Comparison of ENCODE assay signal across 1 cellular context in the genomic region with DNA sequence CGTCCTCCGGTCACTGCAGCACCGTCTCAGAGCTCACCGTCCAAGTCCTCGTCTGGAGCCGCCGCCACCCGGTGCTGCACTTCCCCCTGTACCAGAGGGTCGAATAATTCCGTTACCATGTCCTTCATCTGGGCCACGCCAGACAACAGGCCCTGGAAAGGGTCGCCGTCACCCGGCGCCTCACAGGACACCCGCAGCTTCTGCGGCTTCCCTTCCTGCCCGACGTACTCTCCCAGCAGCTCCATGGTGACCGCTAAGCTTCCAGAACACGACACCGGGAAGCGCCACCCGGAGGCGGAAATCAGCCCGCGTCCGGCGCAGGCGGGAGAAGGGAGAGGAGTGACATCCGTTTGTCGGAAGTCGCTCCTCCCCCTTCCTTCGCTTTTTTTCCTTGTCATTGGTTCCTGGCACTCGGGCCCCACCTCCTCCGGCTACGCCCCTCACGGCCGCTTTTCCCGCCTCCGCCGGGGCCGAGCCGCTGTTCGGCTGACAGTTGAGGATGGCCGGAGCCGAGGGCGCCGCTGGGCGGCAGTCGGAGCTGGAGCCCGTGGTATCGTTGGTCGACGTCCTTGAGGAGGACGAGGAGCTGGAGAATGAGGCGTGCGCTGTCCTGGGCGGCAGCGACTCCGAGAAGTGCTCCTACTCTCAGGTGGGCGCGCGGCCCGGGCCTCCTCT.
A peak's percentile ranks its signal among the peaks of the same experiment; 100 is the strongest.
TF ChIP-seq lines count a peak whose summit lies in the region.

A gene with protein sequence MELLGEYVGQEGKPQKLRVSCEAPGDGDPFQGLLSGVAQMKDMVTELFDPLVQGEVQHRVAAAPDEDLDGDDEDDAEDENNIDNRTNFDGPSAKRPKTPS (minus strand): TSS at position 273 of the 675 bp plus-strand sequence. CDS start 28 bp downstream, at position 245.
A gene with protein sequence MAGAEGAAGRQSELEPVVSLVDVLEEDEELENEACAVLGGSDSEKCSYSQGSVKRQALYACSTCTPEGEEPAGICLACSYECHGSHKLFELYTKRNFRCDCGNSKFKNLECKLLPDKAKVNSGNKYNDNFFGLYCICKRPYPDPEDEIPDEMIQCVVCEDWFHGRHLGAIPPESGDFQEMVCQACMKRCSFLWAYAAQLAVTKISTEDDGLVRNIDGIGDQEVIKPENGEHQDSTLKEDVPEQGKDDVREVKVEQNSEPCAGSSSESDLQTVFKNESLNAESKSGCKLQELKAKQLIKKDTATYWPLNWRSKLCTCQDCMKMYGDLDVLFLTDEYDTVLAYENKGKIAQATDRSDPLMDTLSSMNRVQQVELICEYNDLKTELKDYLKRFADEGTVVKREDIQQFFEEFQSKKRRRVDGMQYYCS (plus strand): TSS at position 464 of the 675 bp plus-strand sequence. CDS start 36 bp downstream, at position 500.

TF ChIP-seq in HepG2, 621 proteins besides CTCF, POLR2A, EP300 and RAD21 (continued from another document and continues in another):
- TF ChIP-seq, protein P1, sequence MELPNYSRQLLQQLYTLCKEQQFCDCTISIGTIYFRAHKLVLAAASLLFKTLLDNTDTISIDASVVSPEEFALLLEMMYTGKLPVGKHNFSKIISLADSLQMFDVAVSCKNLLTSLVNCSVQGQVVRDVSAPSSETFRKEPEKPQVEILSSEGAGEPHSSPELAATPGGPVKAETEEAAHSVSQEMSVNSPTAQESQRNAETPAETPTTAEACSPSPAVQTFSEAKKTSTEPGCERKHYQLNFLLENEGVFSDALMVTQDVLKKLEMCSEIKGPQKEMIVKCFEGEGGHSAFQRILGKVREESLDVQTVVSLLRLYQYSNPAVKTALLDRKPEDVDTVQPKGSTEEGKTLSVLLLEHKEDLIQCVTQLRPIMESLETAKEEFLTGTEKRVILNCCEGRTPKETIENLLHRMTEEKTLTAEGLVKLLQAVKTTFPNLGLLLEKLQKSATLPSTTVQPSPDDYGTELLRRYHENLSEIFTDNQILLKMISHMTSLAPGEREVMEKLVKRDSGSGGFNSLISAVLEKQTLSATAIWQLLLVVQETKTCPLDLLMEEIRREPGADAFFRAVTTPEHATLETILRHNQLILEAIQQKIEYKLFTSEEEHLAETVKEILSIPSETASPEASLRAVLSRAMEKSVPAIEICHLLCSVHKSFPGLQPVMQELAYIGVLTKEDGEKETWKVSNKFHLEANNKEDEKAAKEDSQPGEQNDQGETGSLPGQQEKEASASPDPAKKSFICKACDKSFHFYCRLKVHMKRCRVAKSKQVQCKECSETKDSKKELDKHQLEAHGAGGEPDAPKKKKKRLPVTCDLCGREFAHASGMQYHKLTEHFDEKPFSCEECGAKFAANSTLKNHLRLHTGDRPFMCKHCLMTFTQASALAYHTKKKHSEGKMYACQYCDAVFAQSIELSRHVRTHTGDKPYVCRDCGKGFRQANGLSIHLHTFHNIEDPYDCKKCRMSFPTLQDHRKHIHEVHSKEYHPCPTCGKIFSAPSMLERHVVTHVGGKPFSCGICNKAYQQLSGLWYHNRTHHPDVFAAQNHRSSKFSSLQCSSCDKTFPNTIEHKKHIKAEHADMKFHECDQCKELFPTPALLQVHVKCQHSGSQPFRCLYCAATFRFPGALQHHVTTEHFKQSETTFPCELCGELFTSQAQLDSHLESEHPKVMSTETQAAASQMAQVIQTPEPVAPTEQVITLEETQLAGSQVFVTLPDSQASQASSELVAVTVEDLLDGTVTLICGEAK (IDR thresholded peaks at IDR 0.05), result peak; percentile 43; the same call in 1 of the 2 replicates
- TF ChIP-seq, protein P1 (CRISPR knock-in tag; IDR thresholded peaks at IDR 0.05), result peak; percentile 67; the same call in 1 of the 2 replicates
- TF ChIP-seq PTBP1 (IDR thresholded peaks at IDR 0.05; ENCODE audit: low read depth, low read length, poor library complexity, severe bottlenecking), result peak; percentile 35
- peak; percentile 70; the same call in 1 of the 2 replicates for TF ChIP-seq ZNF350 (CRISPR knock-in tag; IDR thresholded peaks at IDR 0.05; ENCODE audit: borderline replicate concordance, low read depth)
- TF ChIP-seq MED13 (CRISPR knock-in tag; IDR thresholded peaks at IDR 0.05), result no peak
- no peak for TF ChIP-seq ATAD3A (CRISPR knock-in tag; IDR thresholded peaks at IDR 0.05)
- TF ChIP-seq NRL (CRISPR knock-in tag; IDR thresholded peaks at IDR 0.05; ENCODE audit: borderline replicate concordance), result no peak; the same call in none of the 2 replicates
- TF ChIP-seq, protein P2, sequence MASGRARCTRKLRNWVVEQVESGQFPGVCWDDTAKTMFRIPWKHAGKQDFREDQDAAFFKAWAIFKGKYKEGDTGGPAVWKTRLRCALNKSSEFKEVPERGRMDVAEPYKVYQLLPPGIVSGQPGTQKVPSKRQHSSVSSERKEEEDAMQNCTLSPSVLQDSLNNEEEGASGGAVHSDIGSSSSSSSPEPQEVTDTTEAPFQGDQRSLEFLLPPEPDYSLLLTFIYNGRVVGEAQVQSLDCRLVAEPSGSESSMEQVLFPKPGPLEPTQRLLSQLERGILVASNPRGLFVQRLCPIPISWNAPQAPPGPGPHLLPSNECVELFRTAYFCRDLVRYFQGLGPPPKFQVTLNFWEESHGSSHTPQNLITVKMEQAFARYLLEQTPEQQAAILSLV (CRISPR knock-in tag; IDR thresholded peaks at IDR 0.05; ENCODE audit: borderline replicate concordance), result no peak; the same call in 1 of the 2 replicates
- peak; percentile 95; the same call in 1 of the 2 replicates for TF ChIP-seq KLF15 (CRISPR knock-in tag; IDR thresholded peaks at IDR 0.05; ENCODE audit: borderline replicate concordance)
- no peak for TF ChIP-seq TRIM24 (CRISPR knock-in tag; IDR thresholded peaks at IDR 0.05)
- TF ChIP-seq, protein P3, sequence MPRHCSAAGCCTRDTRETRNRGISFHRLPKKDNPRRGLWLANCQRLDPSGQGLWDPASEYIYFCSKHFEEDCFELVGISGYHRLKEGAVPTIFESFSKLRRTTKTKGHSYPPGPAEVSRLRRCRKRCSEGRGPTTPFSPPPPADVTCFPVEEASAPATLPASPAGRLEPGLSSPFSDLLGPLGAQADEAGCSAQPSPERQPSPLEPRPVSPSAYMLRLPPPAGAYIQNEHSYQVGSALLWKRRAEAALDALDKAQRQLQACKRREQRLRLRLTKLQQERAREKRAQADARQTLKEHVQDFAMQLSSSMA (CRISPR knock-in tag; IDR thresholded peaks at IDR 0.05), result no peak; the same call in 1 of the 2 replicates
- TF ChIP-seq, protein P4, sequence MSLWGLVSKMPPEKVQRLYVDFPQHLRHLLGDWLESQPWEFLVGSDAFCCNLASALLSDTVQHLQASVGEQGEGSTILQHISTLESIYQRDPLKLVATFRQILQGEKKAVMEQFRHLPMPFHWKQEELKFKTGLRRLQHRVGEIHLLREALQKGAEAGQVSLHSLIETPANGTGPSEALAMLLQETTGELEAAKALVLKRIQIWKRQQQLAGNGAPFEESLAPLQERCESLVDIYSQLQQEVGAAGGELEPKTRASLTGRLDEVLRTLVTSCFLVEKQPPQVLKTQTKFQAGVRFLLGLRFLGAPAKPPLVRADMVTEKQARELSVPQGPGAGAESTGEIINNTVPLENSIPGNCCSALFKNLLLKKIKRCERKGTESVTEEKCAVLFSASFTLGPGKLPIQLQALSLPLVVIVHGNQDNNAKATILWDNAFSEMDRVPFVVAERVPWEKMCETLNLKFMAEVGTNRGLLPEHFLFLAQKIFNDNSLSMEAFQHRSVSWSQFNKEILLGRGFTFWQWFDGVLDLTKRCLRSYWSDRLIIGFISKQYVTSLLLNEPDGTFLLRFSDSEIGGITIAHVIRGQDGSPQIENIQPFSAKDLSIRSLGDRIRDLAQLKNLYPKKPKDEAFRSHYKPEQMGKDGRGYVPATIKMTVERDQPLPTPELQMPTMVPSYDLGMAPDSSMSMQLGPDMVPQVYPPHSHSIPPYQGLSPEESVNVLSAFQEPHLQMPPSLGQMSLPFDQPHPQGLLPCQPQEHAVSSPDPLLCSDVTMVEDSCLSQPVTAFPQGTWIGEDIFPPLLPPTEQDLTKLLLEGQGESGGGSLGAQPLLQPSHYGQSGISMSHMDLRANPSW (CRISPR knock-in tag; IDR thresholded peaks at IDR 0.05; ENCODE audit: borderline replicate concordance), result no peak; the same call in 1 of the 2 replicates
- no peak for TF ChIP-seq NR3C1 (CRISPR knock-in tag; IDR thresholded peaks at IDR 0.05)
- TF ChIP-seq, protein P5, sequence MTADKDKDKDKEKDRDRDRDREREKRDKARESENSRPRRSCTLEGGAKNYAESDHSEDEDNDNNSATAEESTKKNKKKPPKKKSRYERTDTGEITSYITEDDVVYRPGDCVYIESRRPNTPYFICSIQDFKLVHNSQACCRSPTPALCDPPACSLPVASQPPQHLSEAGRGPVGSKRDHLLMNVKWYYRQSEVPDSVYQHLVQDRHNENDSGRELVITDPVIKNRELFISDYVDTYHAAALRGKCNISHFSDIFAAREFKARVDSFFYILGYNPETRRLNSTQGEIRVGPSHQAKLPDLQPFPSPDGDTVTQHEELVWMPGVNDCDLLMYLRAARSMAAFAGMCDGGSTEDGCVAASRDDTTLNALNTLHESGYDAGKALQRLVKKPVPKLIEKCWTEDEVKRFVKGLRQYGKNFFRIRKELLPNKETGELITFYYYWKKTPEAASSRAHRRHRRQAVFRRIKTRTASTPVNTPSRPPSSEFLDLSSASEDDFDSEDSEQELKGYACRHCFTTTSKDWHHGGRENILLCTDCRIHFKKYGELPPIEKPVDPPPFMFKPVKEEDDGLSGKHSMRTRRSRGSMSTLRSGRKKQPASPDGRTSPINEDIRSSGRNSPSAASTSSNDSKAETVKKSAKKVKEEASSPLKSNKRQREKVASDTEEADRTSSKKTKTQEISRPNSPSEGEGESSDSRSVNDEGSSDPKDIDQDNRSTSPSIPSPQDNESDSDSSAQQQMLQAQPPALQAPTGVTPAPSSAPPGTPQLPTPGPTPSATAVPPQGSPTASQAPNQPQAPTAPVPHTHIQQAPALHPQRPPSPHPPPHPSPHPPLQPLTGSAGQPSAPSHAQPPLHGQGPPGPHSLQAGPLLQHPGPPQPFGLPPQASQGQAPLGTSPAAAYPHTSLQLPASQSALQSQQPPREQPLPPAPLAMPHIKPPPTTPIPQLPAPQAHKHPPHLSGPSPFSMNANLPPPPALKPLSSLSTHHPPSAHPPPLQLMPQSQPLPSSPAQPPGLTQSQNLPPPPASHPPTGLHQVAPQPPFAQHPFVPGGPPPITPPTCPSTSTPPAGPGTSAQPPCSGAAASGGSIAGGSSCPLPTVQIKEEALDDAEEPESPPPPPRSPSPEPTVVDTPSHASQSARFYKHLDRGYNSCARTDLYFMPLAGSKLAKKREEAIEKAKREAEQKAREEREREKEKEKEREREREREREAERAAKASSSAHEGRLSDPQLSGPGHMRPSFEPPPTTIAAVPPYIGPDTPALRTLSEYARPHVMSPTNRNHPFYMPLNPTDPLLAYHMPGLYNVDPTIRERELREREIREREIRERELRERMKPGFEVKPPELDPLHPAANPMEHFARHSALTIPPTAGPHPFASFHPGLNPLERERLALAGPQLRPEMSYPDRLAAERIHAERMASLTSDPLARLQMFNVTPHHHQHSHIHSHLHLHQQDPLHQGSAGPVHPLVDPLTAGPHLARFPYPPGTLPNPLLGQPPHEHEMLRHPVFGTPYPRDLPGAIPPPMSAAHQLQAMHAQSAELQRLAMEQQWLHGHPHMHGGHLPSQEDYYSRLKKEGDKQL (CRISPR knock-in tag; IDR thresholded peaks at IDR 0.05; ENCODE audit: low read depth), result no peak
- TF ChIP-seq HDAC2 (CRISPR knock-in tag; IDR thresholded peaks at IDR 0.05), result peak; percentile 70
- TF ChIP-seq ZNF577 (CRISPR knock-in tag; IDR thresholded peaks at IDR 0.05; ENCODE audit: borderline replicate concordance, low read depth), result no peak
- peak; percentile 82; the same call in 1 of the 2 replicates for TF ChIP-seq ZNF619 (CRISPR knock-in tag; IDR thresholded peaks at IDR 0.05)
- peak; percentile 84 for TF ChIP-seq ZNF772 (CRISPR knock-in tag; IDR thresholded peaks at IDR 0.05)
- TF ChIP-seq TOPORS (CRISPR knock-in tag; IDR thresholded peaks at IDR 0.05), result peak; percentile 64; the same call in 1 of the 2 replicates
- TF ChIP-seq, protein P6, sequence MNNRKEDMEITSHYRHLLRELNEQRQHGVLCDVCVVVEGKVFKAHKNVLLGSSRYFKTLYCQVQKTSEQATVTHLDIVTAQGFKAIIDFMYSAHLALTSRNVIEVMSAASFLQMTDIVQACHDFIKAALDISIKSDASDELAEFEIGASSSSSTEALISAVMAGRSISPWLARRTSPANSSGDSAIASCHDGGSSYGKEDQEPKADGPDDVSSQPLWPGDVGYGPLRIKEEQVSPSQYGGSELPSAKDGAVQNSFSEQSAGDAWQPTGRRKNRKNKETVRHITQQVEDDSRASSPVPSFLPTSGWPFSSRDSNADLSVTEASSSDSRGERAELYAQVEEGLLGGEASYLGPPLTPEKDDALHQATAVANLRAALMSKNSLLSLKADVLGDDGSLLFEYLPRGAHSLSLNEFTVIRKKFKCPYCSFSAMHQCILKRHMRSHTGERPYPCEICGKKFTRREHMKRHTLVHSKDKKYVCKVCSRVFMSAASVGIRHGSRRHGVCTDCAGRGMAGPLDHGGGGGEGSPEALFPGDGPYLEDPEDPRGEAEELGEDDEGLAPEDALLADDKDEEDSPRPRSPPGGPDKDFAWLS (CRISPR knock-in tag; IDR thresholded peaks at IDR 0.05; ENCODE audit: borderline replicate concordance), result 0 out of 2 replicates have a peak, but pooled peaks have one; percentile 53
- TF ChIP-seq GTF3A (CRISPR knock-in tag; conservative IDR thresholded peaks at IDR 0.05), result no peak
- no peak for TF ChIP-seq ZNF549 (CRISPR knock-in tag; IDR thresholded peaks at IDR 0.05)
- no peak for TF ChIP-seq ZNF367 (CRISPR knock-in tag; IDR thresholded peaks at IDR 0.05; ENCODE audit: borderline replicate concordance)
- TF ChIP-seq POGZ (CRISPR knock-in tag; IDR thresholded peaks at IDR 0.05), result peak; percentile 81; the same call in 1 of the 2 replicates
- TF ChIP-seq BHLHE40 (IDR thresholded peaks at IDR 0.05; ENCODE audit: low read length), result no peak
- TF ChIP-seq ZNF382 (CRISPR knock-in tag; IDR thresholded peaks at IDR 0.05; ENCODE audit: borderline replicate concordance), result no peak
- peak; percentile 90 for TF ChIP-seq ZMAT3 (CRISPR knock-in tag; conservative IDR thresholded peaks at IDR 0.05)
- peak; percentile 13 for TF ChIP-seq PHF21A (CRISPR knock-in tag; IDR thresholded peaks at IDR 0.05)
